ENCODE assay signal across 1 cellular context in genomic region chr5:57692582-57693487, GRCh38.
A peak's percentile ranks its signal among the peaks of the same experiment; 100 is the strongest.
TF ChIP-seq lines count a peak whose summit lies in the region.

No MANE protein-coding gene starts in this region.

TF ChIP-seq in HepG2, 621 proteins besides CTCF, POLR2A, EP300 and RAD21 (continued from another document and continues in another):
- TF ChIP-seq SOX5 (CRISPR knock-in tag; IDR thresholded peaks at IDR 0.05; ENCODE audit: borderline replicate concordance) (peak; percentile 50; the same call in 1 of the 2 replicates), HIC2 (CRISPR knock-in tag; IDR thresholded peaks at IDR 0.05; ENCODE audit: low read depth) (0 out of 2 replicates have a peak, but pooled peaks have one; percentile 24), ZNF788 (CRISPR knock-in tag; IDR thresholded peaks at IDR 0.05; ENCODE audit: borderline replicate concordance) (peak; percentile 66; the same call in 1 of the 2 replicates), ZMAT3 (CRISPR knock-in tag; conservative IDR thresholded peaks at IDR 0.05) (no peak), ISL2 (CRISPR knock-in tag; IDR thresholded peaks at IDR 0.05) (0 out of 2 replicates have a peak, but pooled peaks have one; percentile 41), ZNF253 (CRISPR knock-in tag; IDR thresholded peaks at IDR 0.05; ENCODE audit: borderline replicate concordance) (no peak), GMEB2 (CRISPR knock-in tag; IDR thresholded peaks at IDR 0.05; ENCODE audit: low read depth) (no peak), SSRP1 (CRISPR knock-in tag; IDR thresholded peaks at IDR 0.05) (no peak), SALL2 (CRISPR knock-in tag; IDR thresholded peaks at IDR 0.05) (no peak), ZNF382 (CRISPR knock-in tag; IDR thresholded peaks at IDR 0.05; ENCODE audit: borderline replicate concordance) (no peak), ZNF34 (CRISPR knock-in tag; IDR thresholded peaks at IDR 0.05; ENCODE audit: borderline replicate concordance) (no peak), NPAS2 (CRISPR knock-in tag; IDR thresholded peaks at IDR 0.05; ENCODE audit: borderline replicate concordance) (no peak), ZNF598 (CRISPR knock-in tag; IDR thresholded peaks at IDR 0.05; ENCODE audit: borderline replicate concordance) (no peak), TAF1 (CRISPR knock-in tag; IDR thresholded peaks at IDR 0.05) (peak; percentile 20; the same call in 1 of the 2 replicates), HOXA9 (CRISPR knock-in tag; IDR thresholded peaks at IDR 0.05; ENCODE audit: borderline replicate concordance) (no peak), ZNF557 (CRISPR knock-in tag; IDR thresholded peaks at IDR 0.05) (no peak), FOXJ3 (CRISPR knock-in tag; IDR thresholded peaks at IDR 0.05; ENCODE audit: borderline replicate concordance) (0 out of 2 replicates have a peak, but pooled peaks have one; percentile 33), ZNF512 (CRISPR knock-in tag; IDR thresholded peaks at IDR 0.05) (no peak), ARNT (IDR thresholded peaks at IDR 0.05) (no peak), CSRNP1 (CRISPR knock-in tag; IDR thresholded peaks at IDR 0.05) (no peak), ZNF672 (CRISPR knock-in tag; IDR thresholded peaks at IDR 0.05) (no peak), ZNF646 (CRISPR knock-in tag; IDR thresholded peaks at IDR 0.05) (no peak; the same call in 1 of the 2 replicates), TOPORS (CRISPR knock-in tag; IDR thresholded peaks at IDR 0.05) (no peak), ZGPAT (CRISPR knock-in tag; IDR thresholded peaks at IDR 0.05) (peak; percentile 63; the same call in 1 of the 2 replicates), ZNF556 (CRISPR knock-in tag; IDR thresholded peaks at IDR 0.05; ENCODE audit: borderline replicate concordance) (no peak), ZNF263 (CRISPR knock-in tag; IDR thresholded peaks at IDR 0.05) (no peak), ZNF570 (CRISPR knock-in tag; IDR thresholded peaks at IDR 0.05; ENCODE audit: borderline replicate concordance) (no peak), HNF4A (CRISPR knock-in tag; IDR thresholded peaks at IDR 0.05) (peak; percentile 77), CBX5 (CRISPR knock-in tag; IDR thresholded peaks at IDR 0.05; ENCODE audit: borderline replicate concordance) (peak; percentile 65; the same call in 1 of the 2 replicates), ZNF740 (CRISPR knock-in tag; IDR thresholded peaks at IDR 0.05) (no peak), CENPBD1 (CRISPR knock-in tag; IDR thresholded peaks at IDR 0.05; ENCODE audit: borderline replicate concordance, low read depth) (no peak), PRDM10 (CRISPR knock-in tag; IDR thresholded peaks at IDR 0.05; ENCODE audit: low read depth) (0 out of 2 replicates have a peak, but pooled peaks have one; percentile 48), E2F5 (CRISPR knock-in tag; conservative IDR thresholded peaks at IDR 0.05) (no peak), ZNF660 (CRISPR knock-in tag; IDR thresholded peaks at IDR 0.05; ENCODE audit: borderline replicate concordance, low read depth) (no peak), ZFP91 (CRISPR knock-in tag; IDR thresholded peaks at IDR 0.05; ENCODE audit: borderline replicate concordance) (no peak)
